In the genomic region with DNA sequence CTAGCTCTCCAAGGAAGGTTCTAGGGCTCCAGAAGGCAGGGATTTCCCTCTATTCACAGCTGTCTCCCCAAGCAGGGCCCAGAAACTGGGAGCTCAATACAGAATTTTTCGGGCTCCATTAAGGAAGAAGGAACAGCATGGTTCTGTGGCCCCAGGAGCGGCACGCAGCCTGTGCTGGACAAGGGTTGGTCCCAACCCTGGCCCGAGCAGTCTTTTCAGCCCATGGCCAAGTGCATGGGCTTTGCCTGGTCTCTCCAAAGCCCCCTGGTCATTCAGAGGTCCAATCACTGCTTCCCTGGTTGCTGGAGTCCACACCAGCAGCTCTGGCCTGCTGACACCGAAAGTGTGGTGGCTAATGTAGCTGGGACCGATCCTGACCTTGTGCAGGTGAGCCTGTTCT, we compare ENCODE assay signal across 23 cellular contexts. TPM values are rescaled to one million over a fixed set of nuclear protein-coding genes. Genes with fewer than 3 reads are reported as not detected.
A peak's percentile ranks its signal among the peaks of the same experiment; 100 is the strongest.
DNase-seq lines count a peak whose midpoint lies in the region; ATAC-seq and TF ChIP-seq lines count a peak whose summit lies in the region.
"Had no signal": no experiment of that assay in that cellular context is flagged by ENCODE, and none has a peak within 500 bp of the region (broad histone marks: within the 10 kb centered on the region; RNA-seq: fewer than 3 reads in every experiment).

No MANE protein-coding gene starts in this region.

- H3K4me1 ChIP-seq in neuronal stem cell (ENCODE audit: control insufficient read depth in 2 of 2, insufficient read depth in 1 of 2, low read depth in 1 of 2, low read length in 2 of 2), result no peaks in the 10 kb centered on the region

- no peak overlapping the region for H4K8ac ChIP-seq in neuronal stem cell (ENCODE audit: low read depth, low read length)

- peaks cover 61% of the 10 kb centered on the region for H3K36me3 Mint-ChIP-seq in activated CD8-positive, alpha-beta T cell treated with anti-CD3 and anti-CD28 coated beads, Interleukin-2, amount 10 ng/mL, durations not matched to agents 7 days and 5 days (ENCODE audit: low read depth)
- H3K36me3 Mint-ChIP-seq in activated CD8-positive, alpha-beta T cell treated with anti-CD3 and anti-CD28 coated beads for 36 hours (ENCODE audit: low read depth), result peaks cover 48% of the 10 kb centered on the region

- DNase-seq in activated CD8-positive, alpha-beta T cell treated with anti-CD3 and anti-CD28 coated beads, Interleukin-2, amount 10 ng/mL, durations not matched to agents 7 days and 5 days, result no peak
- DNase-seq in activated CD8-positive, alpha-beta T cell treated with anti-CD3 and anti-CD28 coated beads for 36 hours, result no peak
- DNase-seq in dorsolateral prefrontal cortex, result no peak
- no peak for DNase-seq in neuronal stem cell (ENCODE audit: low spot score)
- DNase-seq in hippocampal formation (lab: John Stamatoyannopoulos, UW), result no peak
- DNase-seq in CD1c-positive myeloid dendritic cell (ENCODE audit: extremely low spot score), result no peak
- DNase-seq: AML-193; CD4-positive, alpha-beta memory T cell; DMS153; EL; GOT3; MV-4-11; NCI-H187; NCI-H2107; NCI-H510A; NCI-H774; RPMI8226; SIG-M5 had no signal

- no peak overlapping the region for H3K4me2 ChIP-seq in neuronal stem cell (ENCODE audit: insufficient read depth, low read length, poor library complexity, severe bottlenecking)

- peaks cover 8% of the 10 kb centered on the region for H3K79me1 ChIP-seq in neuronal stem cell (ENCODE audit: low read depth, low read length)

- peak overlapping the region in 49 of 59 donors; percentile 0 to 86 (median 47) for H3K27ac ChIP-seq in dorsolateral prefrontal cortex
- H3K27ac ChIP-seq in neuronal stem cell (replicated peaks; ENCODE audit: low read length), result no peak overlapping the region
- H3K27ac ChIP-seq: 22Rv1 had no signal

- H3K36me3 ChIP-seq in neuronal stem cell (replicated peaks in 1 of 2; ENCODE audit: control insufficient read depth in 2 of 2, insufficient read depth in 2 of 2, low read length in 2 of 2), result peaks cover 87 to 99% of the 10 kb centered on the region in 2 donors

- H3K27me3 Mint-ChIP-seq in activated CD8-positive, alpha-beta T cell treated with anti-CD3 and anti-CD28 coated beads, Interleukin-2, amount 10 ng/mL, durations not matched to agents 7 days and 5 days (ENCODE audit: low read depth), result no peaks in the 10 kb centered on the region
- no peaks in the 10 kb centered on the region for H3K27me3 Mint-ChIP-seq in activated CD8-positive, alpha-beta T cell treated with anti-CD3 and anti-CD28 coated beads for 36 hours
- H3K27me3 Mint-ChIP-seq: CD4-positive, alpha-beta memory T cell had no signal

- no peak overlapping the region for H2AFZ ChIP-seq in neuronal stem cell (ENCODE audit: low read length)

- CTCF ChIA-PET in activated CD8-positive, alpha-beta T cell treated with anti-CD3 and anti-CD28 coated beads, Interleukin-2, amount 10 ng/mL, durations not matched to agents 7 days and 5 days (lab: Charles Lee), result interaction anchor here (0.8 to 1.7 kb wide), 7 partner anchors 10 to 117 kb away, joined by 3 to 6 read pairs (median 4); no protein-coding TSS in a partner anchor
- CTCF ChIA-PET in activated CD8-positive, alpha-beta T cell treated with anti-CD3 and anti-CD28 coated beads for 36 hours (lab: Charles Lee), result interaction anchor here (0.6 to 2.1 kb wide), 5 partner anchors 8 to 35 kb away, joined by 3 to 10 read pairs (median 3); no protein-coding TSS in a partner anchor

- no peak overlapping the region for H2AK5ac ChIP-seq in neuronal stem cell (ENCODE audit: low read depth, low read length)

- H3K9me3 ChIP-seq in neuronal stem cell (replicated peaks in 1 of 2; ENCODE audit: control insufficient read depth in 2 of 2, insufficient read depth in 1 of 2, low read depth in 1 of 2, low read length in 2 of 2), result no peaks in the 10 kb centered on the region

- peak overlapping the region; percentile 66 for H3K27ac Mint-ChIP-seq in activated CD8-positive, alpha-beta T cell treated with anti-CD3 and anti-CD28 coated beads, Interleukin-2, amount 10 ng/mL, durations not matched to agents 7 days and 5 days
- no peak overlapping the region for H3K27ac Mint-ChIP-seq in activated CD8-positive, alpha-beta T cell treated with anti-CD3 and anti-CD28 coated beads for 36 hours
- H3K27ac Mint-ChIP-seq: CD4-positive, alpha-beta memory T cell had no signal

- H2BK15ac ChIP-seq in neuronal stem cell (ENCODE audit: low read length), result no peak overlapping the region

- H4K91ac ChIP-seq in neuronal stem cell (ENCODE audit: low read depth, low read length, poor library complexity), result no peak overlapping the region

- no peak overlapping the region for H3K4me3 Mint-ChIP-seq in activated CD8-positive, alpha-beta T cell treated with anti-CD3 and anti-CD28 coated beads, Interleukin-2, amount 10 ng/mL, durations not matched to agents 7 days and 5 days
- no peak overlapping the region for H3K4me3 Mint-ChIP-seq in activated CD8-positive, alpha-beta T cell treated with anti-CD3 and anti-CD28 coated beads for 36 hours
- H3K4me3 Mint-ChIP-seq: CD4-positive, alpha-beta memory T cell had no signal

- no peak for TF ChIP-seq CTCF in activated CD8-positive, alpha-beta T cell treated with anti-CD3 and anti-CD28 coated beads for 36 hours (IDR thresholded peaks at IDR 0.05)
- no peak for TF ChIP-seq CTCF in dorsolateral prefrontal cortex (IDR thresholded peaks at IDR 0.05 in 54 of 56, conservative IDR thresholded peaks at IDR 0.05 in 2 of 56; ENCODE audit: low read depth in 1 of 56, partially characterized antibody in 56 of 56)

- H2BK5ac ChIP-seq in neuronal stem cell (ENCODE audit: low read length), result peak overlapping the region; percentile 24

- H3K27me3 ChIP-seq in dorsolateral prefrontal cortex, result no peaks in the 10 kb centered on the region
- no peaks in the 10 kb centered on the region for H3K27me3 ChIP-seq in neuronal stem cell (ENCODE audit: control insufficient read depth in 3 of 3, insufficient read depth in 3 of 3, low read depth in 1 of 3, low read length in 3 of 3)

- no peak overlapping the region for H3K23ac ChIP-seq in neuronal stem cell (ENCODE audit: low read depth, low read length, poor library complexity)

- no peak overlapping the region for H3K4me3 ChIP-seq in dorsolateral prefrontal cortex
- no peak overlapping the region for H3K4me3 ChIP-seq in neuronal stem cell (ENCODE audit: low read length in 2 of 2)
- H3K4me3 ChIP-seq: GM12878, K562 had no signal

- WGBS in neuronal stem cell (ENCODE audit: extremely low coverage in 2 of 2, insufficient read length in 2 of 2, insufficient replicate concordance in 1 of 2), 2 donors, result no CpG with 5 or more reads among the region's 6 CpGs

- POLR2A ChIA-PET in activated CD8-positive, alpha-beta T cell treated with anti-CD3 and anti-CD28 coated beads, Interleukin-2, amount 10 ng/mL, durations not matched to agents 7 days and 5 days (lab: Charles Lee), result interaction anchor here (0.7 to 2.3 kb wide), 3 partner anchors 9 to 79 kb away, joined by 3 to 14 read pairs (median 3); no protein-coding TSS in a partner anchor
- POLR2A ChIA-PET in activated CD8-positive, alpha-beta T cell treated with anti-CD3 and anti-CD28 coated beads for 36 hours (lab: Charles Lee), result interaction anchor here (0.7 to 2.6 kb wide), 4 partner anchors 9 to 112 kb away, joined by 3 to 7 read pairs (median 4); no protein-coding TSS in a partner anchor

- intact Hi-C loops in activated CD8-positive, alpha-beta T cell treated with anti-CD3 and anti-CD28 coated beads for 36 hours (cut with micrococcal nuclease), result loop anchor here (10.0 kb wide), 1 partner anchor 109 kb away; no protein-coding TSS in a partner anchor
- intact Hi-C loops in dorsolateral prefrontal cortex (cut with DNase I), result no loop called here

- H2BK12ac ChIP-seq in neuronal stem cell (ENCODE audit: low read length), result no peak overlapping the region

- no peak for ATAC-seq in activated CD8-positive, alpha-beta T cell treated with anti-CD3 and anti-CD28 coated beads, Interleukin-2, amount 10 ng/mL, durations not matched to agents 7 days and 5 days
- no peak for ATAC-seq in activated CD8-positive, alpha-beta T cell treated with anti-CD3 and anti-CD28 coated beads for 36 hours
- ATAC-seq in HG02588 (IDR thresholded peaks at IDR 0.05; ENCODE audit: unreplicated experiment) (no peak), GM19023 (IDR thresholded peaks at IDR 0.05; ENCODE audit: unreplicated experiment) (no peak)
- ATAC-seq: GM12878, K562 had no signal

- H3K4me1 Mint-ChIP-seq in activated CD8-positive, alpha-beta T cell treated with anti-CD3 and anti-CD28 coated beads, Interleukin-2, amount 10 ng/mL, durations not matched to agents 7 days and 5 days (ENCODE audit: low read depth), result peaks cover 58% of the 10 kb centered on the region
- H3K4me1 Mint-ChIP-seq in activated CD8-positive, alpha-beta T cell treated with anti-CD3 and anti-CD28 coated beads for 36 hours (ENCODE audit: low read depth), result peaks cover 22% of the 10 kb centered on the region

- H3K14ac ChIP-seq in neuronal stem cell (ENCODE audit: low read length), result no peak overlapping the region

- H3K9me3 Mint-ChIP-seq in activated CD8-positive, alpha-beta T cell treated with anti-CD3 and anti-CD28 coated beads, Interleukin-2, amount 10 ng/mL, durations not matched to agents 7 days and 5 days (ENCODE audit: insufficient read depth), result no peaks in the 10 kb centered on the region
- H3K9me3 Mint-ChIP-seq in activated CD8-positive, alpha-beta T cell treated with anti-CD3 and anti-CD28 coated beads for 36 hours, result no peaks in the 10 kb centered on the region
- H3K9me3 Mint-ChIP-seq: CD4-positive, alpha-beta memory T cell had no signal

- no peak overlapping the region for H2BK120ac ChIP-seq in neuronal stem cell (ENCODE audit: low read depth, low read length)

- no peak overlapping the region for H3K9ac ChIP-seq in neuronal stem cell (ENCODE audit: low read depth, low read length, poor library complexity)

- H3K18ac ChIP-seq in neuronal stem cell (ENCODE audit: low read length), result no peak overlapping the region

- H3K4ac ChIP-seq in neuronal stem cell (ENCODE audit: low read length), result no peak overlapping the region

RNA-seq across cellular contexts. Expression of gene PRKD2, which starts 6.6 kb away (rescaled TPM):
- total RNA-seq in activated CD8-positive, alpha-beta T cell treated with anti-CD3 and anti-CD28 coated beads, Interleukin-2, amount 10 ng/mL, durations not matched to agents 7 days and 5 days, result 100 to 1,000 TPM; 161 to 166 TPM
- 10 to 100 TPM; 81.1 to 86.0 TPM for total RNA-seq in activated CD8-positive, alpha-beta T cell treated with anti-CD3 and anti-CD28 coated beads for 36 hours
- total RNA-seq in dorsolateral prefrontal cortex, result 10 to 100 TPM in 104 of 120 experiments, 1 to 10 TPM in 16; 6.8 to 37.3 (median 13.5) TPM
- 37.2 TPM for polyA plus RNA-seq in neuronal stem cell (2013, experiment 1 of 2)
- 37.3 TPM for polyA plus RNA-seq in neuronal stem cell (2013, experiment 2 of 2)

RNA-seq across cellular contexts. Expression of gene FKRP, which starts 22.4 kb away (rescaled TPM):
- total RNA-seq in activated CD8-positive, alpha-beta T cell treated with anti-CD3 and anti-CD28 coated beads, Interleukin-2, amount 10 ng/mL, durations not matched to agents 7 days and 5 days, result 10 to 100 TPM; 15.3 to 18.4 TPM
- 10 to 100 TPM in 1 of 2 experiments, 1 to 10 TPM in 1; 7.7 to 10.1 TPM for total RNA-seq in activated CD8-positive, alpha-beta T cell treated with anti-CD3 and anti-CD28 coated beads for 36 hours
- total RNA-seq in dorsolateral prefrontal cortex, result 10 to 100 TPM; 18.2 to 45.4 (median 30.5) TPM
- polyA plus RNA-seq in neuronal stem cell (2013, experiment 1 of 2), result 16.8 TPM
- 16.0 TPM for polyA plus RNA-seq in neuronal stem cell (2013, experiment 2 of 2)

RNA-seq across cellular contexts. Expression of gene STRN4, which starts 22.8 kb away (rescaled TPM):
- total RNA-seq in activated CD8-positive, alpha-beta T cell treated with anti-CD3 and anti-CD28 coated beads, Interleukin-2, amount 10 ng/mL, durations not matched to agents 7 days and 5 days, result 10 to 100 TPM; 79.6 to 90.2 TPM
- total RNA-seq in activated CD8-positive, alpha-beta T cell treated with anti-CD3 and anti-CD28 coated beads for 36 hours, result 10 to 100 TPM; 52.5 to 63.5 TPM
- 100 to 1,000 TPM in 19 of 120 experiments, 10 to 100 TPM in 101; 69.7 to 119 (median 86.8) TPM for total RNA-seq in dorsolateral prefrontal cortex
- 94.3 TPM for polyA plus RNA-seq in neuronal stem cell (2013, experiment 1 of 2)
- polyA plus RNA-seq in neuronal stem cell (2013, experiment 2 of 2), result 93.2 TPM
